In genomic region chr2:110874565-110875383, GRCh38 we compare ENCODE assay signal across 11 cellular contexts.
DNase-seq lines count a peak whose midpoint lies in the region; ATAC-seq and TF ChIP-seq lines count a peak whose summit lies in the region.
"Had no signal": no experiment of that assay in that cellular context is flagged by ENCODE, and none has a peak within 500 bp of the region (broad histone marks: within the 10 kb centered on the region; RNA-seq: fewer than 3 reads in every experiment).

No MANE protein-coding gene starts in this region.

- H3K4me1 Mint-ChIP-seq in CD14-positive monocyte (peaks cover 30% of the 10 kb centered on the region), activated B cell treated with CpG ODN at 0.5 μM for 24 hours (peaks cover 28% of the 10 kb centered on the region)

- H3K4me3 Mint-ChIP-seq in CD14-positive monocyte (no peak overlapping the region), activated B cell treated with CpG ODN at 0.5 μM for 24 hours (no peak overlapping the region)

- TF ChIP-seq CTCF in CD14-positive monocyte (IDR thresholded peaks at IDR 0.05) (no peak), activated B cell treated with CpG ODN at 0.5 μM for 24 hours (IDR thresholded peaks at IDR 0.05) (no peak)

- H3K27me3 Mint-ChIP-seq in CD14-positive monocyte (ENCODE audit: low read depth in 3 of 3) (peaks cover 3 to 7% (median 5%) of the 10 kb centered on the region in 3 donors), activated B cell treated with CpG ODN at 0.5 μM for 24 hours (peaks cover 21% of the 10 kb centered on the region)

- peaks cover 3 to 4% of the 10 kb centered on the region in 2 donors for H3K36me3 Mint-ChIP-seq in CD14-positive monocyte
- H3K36me3 Mint-ChIP-seq in activated B cell treated with CpG ODN at 0.5 μM for 24 hours (ENCODE audit: low read depth), result no peaks in the 10 kb centered on the region

- CTCF ChIA-PET in activated B cell treated with CpG ODN at 0.5 μM for 24 hours (lab: Charles Lee), result interaction anchor here (0.6 to 1.1 kb wide), 2 partner anchors 14 to 225 kb away, joined by 3 read pairs; no protein-coding TSS in a partner anchor

- DNase-seq in CD14-positive monocyte (ENCODE audit: low spot score) (no peak), activated B cell treated with CpG ODN at 0.5 μM for 24 hours (no peak), NCI-H82 (lab: John Stamatoyannopoulos, UW) (no peak), GM03348 (ENCODE audit: low spot score) (no peak)
- DNase-seq in stimulated activated CD4-positive, alpha-beta T cell treated with anti-CD3 and anti-CD28 coated beads, Interleukin-4, amount 100 ng/mL, for 4 hours, result no peak
- DNase-seq in activated T-cell treated with anti-CD3 and anti-CD28 coated beads, Interleukin-2, amount 50 U/mL, for 48 hours, result no peak
- DNase-seq: aorta, T-helper 1 cell had no signal

- H3K27ac Mint-ChIP-seq in CD14-positive monocyte (peak overlapping the region in 5 of 7 donors; percentile 31 to 87 (median 72)), activated B cell treated with CpG ODN at 0.5 μM for 24 hours (no peak overlapping the region)

- H3K9me3 Mint-ChIP-seq in CD14-positive monocyte (peaks cover 4 to 7% (median 5%) of the 10 kb centered on the region in 7 donors), activated B cell treated with CpG ODN at 0.5 μM for 24 hours (peaks cover 6% of the 10 kb centered on the region)

- intact Hi-C loops in CD14-positive monocyte (cut with micrococcal nuclease) (no loop called here), activated B cell treated with CpG ODN at 0.5 μM for 24 hours (cut with micrococcal nuclease) (no loop called here)

- ATAC-seq in GM19328 (IDR thresholded peaks at IDR 0.05; ENCODE audit: unreplicated experiment), result peak; percentile 50
- peak; percentile 53 for ATAC-seq in HG03342 (IDR thresholded peaks at IDR 0.05; ENCODE audit: unreplicated experiment)
- peak; percentile 62 for ATAC-seq in activated B cell treated with CpG ODN at 0.5 μM for 24 hours (ENCODE audit: low read depth)
- ATAC-seq: sciatic nerve had no signal

- POLR2A ChIA-PET in activated B cell treated with CpG ODN at 0.5 μM for 24 hours (lab: Charles Lee), result interaction anchor here (0.6 kb wide), 1 partner anchor 132 kb away, joined by 5 read pairs; no protein-coding TSS in a partner anchor
